ENCODE assay signal across 15 cellular contexts in genomic region chr9:35793461-35793860, GRCh38. TPM values are rescaled to one million over a fixed set of nuclear protein-coding genes. Genes with fewer than 3 reads are reported as not detected.
A peak's percentile ranks its signal among the peaks of the same experiment; 100 is the strongest.
DNase-seq lines count a peak whose midpoint lies in the region; ATAC-seq and TF ChIP-seq lines count a peak whose summit lies in the region.
"Had no signal": no experiment of that assay in that cellular context is flagged by ENCODE, and none has a peak within 500 bp of the region (broad histone marks: within the 10 kb centered on the region; RNA-seq: fewer than 3 reads in every experiment).

No MANE protein-coding gene starts in this region.

- H3K9me3 ChIP-seq in adipocyte (ENCODE audit: control insufficient read depth, low read length) (no peaks in the 10 kb centered on the region), subcutaneous abdominal adipose tissue (ENCODE audit: control insufficient read depth in 5 of 5, low read length in 5 of 5) (no peaks in the 10 kb centered on the region)
- H3K9me3 ChIP-seq: A549, left lung had no signal

- peak overlapping the region; percentile 52 for H3K9ac ChIP-seq in adipocyte (ENCODE audit: low read length)
- peak overlapping the region in 3 of 5 donors; percentile 33 to 54 (median 48) for H3K9ac ChIP-seq in subcutaneous abdominal adipose tissue (ENCODE audit: low read length in 5 of 5)

- CTCF ChIA-PET in activated CD8-positive, alpha-beta T cell treated with anti-CD3 and anti-CD28 coated beads, Interleukin-2, amount 10 ng/mL, durations not matched to agents 7 days and 5 days (lab: Charles Lee): interaction anchor here (1.1 to 1.6 kb wide), 4 partner anchors 32 to 89 kb away, joined by 3 to 4 read pairs (median 4); no protein-coding TSS in a partner anchor
- CTCF ChIA-PET in activated CD8-positive, alpha-beta T cell treated with anti-CD3 and anti-CD28 coated beads for 36 hours (lab: Charles Lee): interaction anchor here (1.1 to 1.2 kb wide), 2 partner anchors 10 to 33 kb away, joined by 3 to 5 read pairs; no protein-coding TSS in a partner anchor

- H3K4me1 Mint-ChIP-seq in activated CD8-positive, alpha-beta T cell treated with anti-CD3 and anti-CD28 coated beads, Interleukin-2, amount 10 ng/mL, durations not matched to agents 7 days and 5 days (ENCODE audit: low read depth): peaks cover 31% of the 10 kb centered on the region
- peaks cover 14% of the 10 kb centered on the region for H3K4me1 Mint-ChIP-seq in activated CD8-positive, alpha-beta T cell treated with anti-CD3 and anti-CD28 coated beads for 36 hours (ENCODE audit: low read depth)

- peak overlapping the region; percentile 75 for H3K4me3 ChIP-seq in adipocyte (ENCODE audit: low read length)
- H3K4me3 ChIP-seq in subcutaneous abdominal adipose tissue (ENCODE audit: low read depth in 1 of 5, low read length in 5 of 5): peak overlapping the region in 3 of 5 donors; percentile 10 to 41 (median 27)
- H3K4me3 ChIP-seq: A549, left lung had no signal

- H3K4me3 Mint-ChIP-seq in activated CD8-positive, alpha-beta T cell treated with anti-CD3 and anti-CD28 coated beads, Interleukin-2, amount 10 ng/mL, durations not matched to agents 7 days and 5 days: no peak overlapping the region
- no peak overlapping the region for H3K4me3 Mint-ChIP-seq in activated CD8-positive, alpha-beta T cell treated with anti-CD3 and anti-CD28 coated beads for 36 hours

- no peak for DNase-seq in activated CD8-positive, alpha-beta T cell treated with anti-CD3 and anti-CD28 coated beads, Interleukin-2, amount 10 ng/mL, durations not matched to agents 7 days and 5 days
- no peak for DNase-seq in activated CD8-positive, alpha-beta T cell treated with anti-CD3 and anti-CD28 coated beads for 36 hours
- DNase-seq in adipocyte (ENCODE audit: low read depth) (peak; percentile 15), left kidney (ENCODE audit: low read depth, low spot score) (peak; percentile 53), GM13976 (ENCODE audit: low spot score) (no peak), HT-29 (ENCODE audit: low spot score) (no peak), HK-2 (ENCODE audit: unreplicated experiment) (no peak)
- DNase-seq: left lung, NCI-H2081, Right ventricle myocardium superior, small intestine, T1000 had no signal

- no peak for TF ChIP-seq CTCF in activated CD8-positive, alpha-beta T cell treated with anti-CD3 and anti-CD28 coated beads for 36 hours (IDR thresholded peaks at IDR 0.05)
- no peak for TF ChIP-seq CTCF in GM13976 (IDR thresholded peaks at IDR 0.05; ENCODE audit: borderline replicate concordance, control extremely low read depth, extremely low read depth, insufficient read depth, missing control alignments)

- H3K4me1 ChIP-seq in adipocyte (ENCODE audit: control insufficient read depth, insufficient read depth, low read length) (peaks cover 55% of the 10 kb centered on the region), subcutaneous abdominal adipose tissue (ENCODE audit: control insufficient read depth in 5 of 5, insufficient read depth in 5 of 5, low read length in 5 of 5) (peaks cover 0 to 44% (median 41%) of the 10 kb centered on the region in 5 donors)

- H3K36me3 Mint-ChIP-seq in activated CD8-positive, alpha-beta T cell treated with anti-CD3 and anti-CD28 coated beads, Interleukin-2, amount 10 ng/mL, durations not matched to agents 7 days and 5 days (ENCODE audit: low read depth): no peaks in the 10 kb centered on the region
- H3K36me3 Mint-ChIP-seq in activated CD8-positive, alpha-beta T cell treated with anti-CD3 and anti-CD28 coated beads for 36 hours (ENCODE audit: low read depth): peaks cover 3% of the 10 kb centered on the region

- peak overlapping the region; percentile 26 for H3K27ac Mint-ChIP-seq in activated CD8-positive, alpha-beta T cell treated with anti-CD3 and anti-CD28 coated beads, Interleukin-2, amount 10 ng/mL, durations not matched to agents 7 days and 5 days
- no peak overlapping the region for H3K27ac Mint-ChIP-seq in activated CD8-positive, alpha-beta T cell treated with anti-CD3 and anti-CD28 coated beads for 36 hours

- no peaks in the 10 kb centered on the region for H3K9me3 Mint-ChIP-seq in activated CD8-positive, alpha-beta T cell treated with anti-CD3 and anti-CD28 coated beads, Interleukin-2, amount 10 ng/mL, durations not matched to agents 7 days and 5 days (ENCODE audit: insufficient read depth)
- no peaks in the 10 kb centered on the region for H3K9me3 Mint-ChIP-seq in activated CD8-positive, alpha-beta T cell treated with anti-CD3 and anti-CD28 coated beads for 36 hours

- POLR2A ChIA-PET in activated CD8-positive, alpha-beta T cell treated with anti-CD3 and anti-CD28 coated beads, Interleukin-2, amount 10 ng/mL, durations not matched to agents 7 days and 5 days (lab: Charles Lee): no interaction called here
- POLR2A ChIA-PET in activated CD8-positive, alpha-beta T cell treated with anti-CD3 and anti-CD28 coated beads for 36 hours (lab: Charles Lee): no interaction called here

- H3K36me3 ChIP-seq in adipocyte (ENCODE audit: control insufficient read depth, insufficient read depth, low read length, severe bottlenecking) (no peaks in the 10 kb centered on the region), subcutaneous abdominal adipose tissue (ENCODE audit: control insufficient read depth in 5 of 5, insufficient read depth in 5 of 5, low read length in 5 of 5) (no peaks in the 10 kb centered on the region)
- H3K36me3 ChIP-seq: left lung had no signal

- H3K27me3 Mint-ChIP-seq in activated CD8-positive, alpha-beta T cell treated with anti-CD3 and anti-CD28 coated beads, Interleukin-2, amount 10 ng/mL, durations not matched to agents 7 days and 5 days (ENCODE audit: low read depth): no peaks in the 10 kb centered on the region
- no peaks in the 10 kb centered on the region for H3K27me3 Mint-ChIP-seq in activated CD8-positive, alpha-beta T cell treated with anti-CD3 and anti-CD28 coated beads for 36 hours

- in situ Hi-C loops in GM13976 (cut with MboI; ENCODE audit: low sequenced_read_pairs, unreplicated experiment): no loop called here

- no peak overlapping the region for H3K27ac ChIP-seq in subcutaneous abdominal adipose tissue (ENCODE audit: low read depth, low read length)
- H3K27ac ChIP-seq: A549, left lung had no signal

- no peak for ATAC-seq in activated CD8-positive, alpha-beta T cell treated with anti-CD3 and anti-CD28 coated beads, Interleukin-2, amount 10 ng/mL, durations not matched to agents 7 days and 5 days
- ATAC-seq in activated CD8-positive, alpha-beta T cell treated with anti-CD3 and anti-CD28 coated beads for 36 hours: no peak
- ATAC-seq: A549, HCT116, left lung had no signal

- H3K27me3 ChIP-seq in adipocyte (replicated peaks; ENCODE audit: control insufficient read depth, insufficient read depth, low read length): no peaks in the 10 kb centered on the region
- H3K27me3 ChIP-seq in subcutaneous abdominal adipose tissue (ENCODE audit: control insufficient read depth in 5 of 5, insufficient read depth in 4 of 5, low read length in 5 of 5): no peaks in the 10 kb centered on the region

- intact Hi-C loops in activated CD8-positive, alpha-beta T cell treated with anti-CD3 and anti-CD28 coated beads for 36 hours (cut with micrococcal nuclease): no loop called here

RNA-seq across cellular contexts. Expression of gene NPR2, which starts 2.1 kb away (rescaled TPM):
- 10 to 100 TPM; 10.8 to 11.1 TPM for total RNA-seq in activated CD8-positive, alpha-beta T cell treated with anti-CD3 and anti-CD28 coated beads, Interleukin-2, amount 10 ng/mL, durations not matched to agents 7 days and 5 days
- 1 to 10 TPM; 7.5 to 7.8 TPM for total RNA-seq in activated CD8-positive, alpha-beta T cell treated with anti-CD3 and anti-CD28 coated beads for 36 hours
- 6.3 and 8.3 TPM in 2 replicates for total RNA-seq in HT-29 (2014; rRNA removed; shearing (Covaris generic))

RNA-seq across cellular contexts. Expression of gene SPAG8, which starts 18.6 kb away (rescaled TPM):
- total RNA-seq in activated CD8-positive, alpha-beta T cell treated with anti-CD3 and anti-CD28 coated beads, Interleukin-2, amount 10 ng/mL, durations not matched to agents 7 days and 5 days: 1 to 10 TPM; 1.3 to 1.5 TPM
- total RNA-seq in activated CD8-positive, alpha-beta T cell treated with anti-CD3 and anti-CD28 coated beads for 36 hours: 1 to 10 TPM in 1 of 2 experiments, under 1 TPM in 1; 0.63 to 1.1 TPM
- 0.78 and 1.9 TPM in 2 replicates for total RNA-seq in HT-29 (2014; rRNA removed; shearing (Covaris generic))

RNA-seq across cellular contexts. Expression of gene HINT2, which starts 21.4 kb away (rescaled TPM):
- 10 to 100 TPM; 74.7 to 76.8 TPM for total RNA-seq in activated CD8-positive, alpha-beta T cell treated with anti-CD3 and anti-CD28 coated beads, Interleukin-2, amount 10 ng/mL, durations not matched to agents 7 days and 5 days
- 10 to 100 TPM; 53.4 to 62.7 TPM for total RNA-seq in activated CD8-positive, alpha-beta T cell treated with anti-CD3 and anti-CD28 coated beads for 36 hours
- 91.2 and 98.7 TPM in 2 replicates for total RNA-seq in HT-29 (2014; rRNA removed; shearing (Covaris generic))

RNA-seq across cellular contexts. Expression of gene FAM221B, which starts 35.1 kb away (rescaled TPM):
- not detected for total RNA-seq in activated CD8-positive, alpha-beta T cell treated with anti-CD3 and anti-CD28 coated beads, Interleukin-2, amount 10 ng/mL, durations not matched to agents 7 days and 5 days
- not detected for total RNA-seq in activated CD8-positive, alpha-beta T cell treated with anti-CD3 and anti-CD28 coated beads for 36 hours
- total RNA-seq in HT-29 (2014; rRNA removed; shearing (Covaris generic)): 0.10 and 0.16 TPM in 2 replicates
- total RNA-seq: left lung, Right ventricle myocardium superior had no signal

RNA-seq across cellular contexts. Expression of gene TMEM8B, which starts 35.6 kb away (rescaled TPM):
- 1 to 10 TPM; 1.6 to 2.3 TPM for total RNA-seq in activated CD8-positive, alpha-beta T cell treated with anti-CD3 and anti-CD28 coated beads, Interleukin-2, amount 10 ng/mL, durations not matched to agents 7 days and 5 days
- 1 to 10 TPM; 3.4 to 4.3 TPM for total RNA-seq in activated CD8-positive, alpha-beta T cell treated with anti-CD3 and anti-CD28 coated beads for 36 hours
- total RNA-seq in HT-29 (2014; rRNA removed; shearing (Covaris generic)): 3.1 and 4.5 TPM in 2 replicates

Comparison
In these comparisons a context has a peak if more than half of its experiments do, and no peak if none do; other contexts are left out.
1. DNase-seq: peak in adipocyte (single experiment) and left kidney (single experiment); none in activated CD8-positive, alpha-beta T cell treated with anti-CD3 and anti-CD28 coated beads, Interleukin-2, amount 10 ng/mL, durations not matched to agents 7 days and 5 days (single experiment), activated CD8-positive, alpha-beta T cell treated with anti-CD3 and anti-CD28 coated beads for 36 hours (single experiment), GM13976 (single experiment), HT-29 (single experiment) and HK-2 (single experiment).